ENCODE assay signal across 1 cellular context in the genomic region with DNA sequence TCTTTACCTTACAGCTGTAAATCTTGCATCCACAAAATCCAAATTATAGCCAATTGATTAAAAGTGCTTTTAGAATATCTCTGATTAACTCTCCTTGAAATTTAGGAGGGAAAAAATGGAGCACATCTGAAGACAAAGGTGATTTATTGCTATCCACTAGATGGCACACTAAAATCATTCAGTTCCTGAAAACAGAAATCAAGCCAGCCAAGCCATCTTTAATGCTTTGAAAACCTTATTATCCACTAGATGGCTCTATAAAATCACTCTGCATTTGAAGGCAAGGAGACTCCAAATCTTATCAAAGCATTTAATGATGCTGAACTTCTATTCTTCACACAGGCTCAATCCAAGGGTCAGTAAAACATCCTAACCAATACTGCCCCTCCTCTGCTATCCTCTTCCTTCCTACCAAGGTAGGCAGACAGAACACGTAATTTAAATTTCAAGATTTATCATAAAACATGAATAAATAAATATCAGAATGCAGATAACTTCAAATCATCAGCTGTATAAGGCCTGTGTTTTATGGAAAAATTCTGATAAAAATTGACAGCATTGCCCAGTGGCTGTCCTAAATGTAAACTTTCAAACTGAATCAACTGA.
TF ChIP-seq lines count a peak whose summit lies in the region.

No MANE protein-coding gene starts in this region.

TF ChIP-seq in GM12878, 131 proteins besides CTCF, POLR2A, EP300 and RAD21 (continued from another document and continues in another):
- TF ChIP-seq CBX3 (IDR thresholded peaks at IDR 0.05; ENCODE audit: borderline replicate concordance, low read depth) (no peak), MEF2B (IDR thresholded peaks at IDR 0.05; ENCODE audit: partially characterized antibody, poor library complexity, severe bottlenecking) (no peak), SPI1 (IDR thresholded peaks at IDR 0.05; ENCODE audit: borderline replicate concordance, insufficient read depth, low read depth, low read length) (0 out of 2 replicates have a peak, but pooled peaks have one; percentile 19), NBN (IDR thresholded peaks at IDR 0.05) (no peak), TCF12 (IDR thresholded peaks at IDR 0.05; ENCODE audit: low read depth, low read length) (no peak), ZNF592 (IDR thresholded peaks at IDR 0.05) (peak; percentile 76; the same call in 1 of the 2 replicates), ETV6 (conservative IDR thresholded peaks at IDR 0.05 in 1 of 2, IDR thresholded peaks at IDR 0.05 in 1 of 2; ENCODE audit: borderline replicate concordance in 1 of 2, low read depth in 1 of 2) (no peak), CHD2 (IDR thresholded peaks at IDR 0.05; ENCODE audit: borderline replicate concordance, low read depth, low read length) (no peak), SMAD5 (IDR thresholded peaks at IDR 0.05; ENCODE audit: low read depth) (no peak), FOXM1 (IDR thresholded peaks at IDR 0.05; ENCODE audit: low read depth, low read length) (peak; percentile 70), RCOR1 (conservative IDR thresholded peaks at IDR 0.05; ENCODE audit: low read depth, low read length) (0 out of 2 replicates have a peak, but pooled peaks have one; percentile 35), MYC (IDR thresholded peaks at IDR 0.05; ENCODE audit: insufficient read depth, insufficient read length, insufficient replicate concordance, low read length, severe bottlenecking) (no peak), ASH2L (IDR thresholded peaks at IDR 0.05; ENCODE audit: borderline replicate concordance, low read depth) (no peak), IRF4 (IDR thresholded peaks at IDR 0.05; ENCODE audit: low read depth, low read length) (no peak), KLF5 (IDR thresholded peaks at IDR 0.05; ENCODE audit: partially characterized antibody) (no peak), PRDM15 (CRISPR knock-in tag; IDR thresholded peaks at IDR 0.05) (no peak), SREBF2 (IDR thresholded peaks at IDR 0.05; ENCODE audit: low read length) (no peak), POU2F2 (IDR thresholded peaks at IDR 0.05; ENCODE audit: borderline replicate concordance, low read depth, low read length) (no peak), SIX5 (IDR thresholded peaks at IDR 0.05; ENCODE audit: low read depth, low read length, severe bottlenecking) (no peak), IKZF1 (conservative IDR thresholded peaks at IDR 0.05) (no peak), STAT3 (IDR thresholded peaks at IDR 0.05; ENCODE audit: low read depth, low read length) (no peak), ESRRA (IDR thresholded peaks at IDR 0.05; ENCODE audit: low read length) (no peak), STAT1 (conservative IDR thresholded peaks at IDR 0.05) (no peak), USF2 (IDR thresholded peaks at IDR 0.05; ENCODE audit: borderline replicate concordance, low read depth, low read length) (no peak), ZNF24 (IDR thresholded peaks at IDR 0.05) (0 out of 2 replicates have a peak, but pooled peaks have one; percentile 56), USF1 (IDR thresholded peaks at IDR 0.05; ENCODE audit: borderline replicate concordance, extremely low read length, insufficient read depth, low read depth, low read length) (no peak), ZNF622 (IDR thresholded peaks at IDR 0.05) (no peak), CHD4 (IDR thresholded peaks at IDR 0.05) (no peak), RB1 (IDR thresholded peaks at IDR 0.05; ENCODE audit: borderline replicate concordance) (peak; percentile 47; the same call in 1 of the 2 replicates), RUNX3 (IDR thresholded peaks at IDR 0.05; ENCODE audit: low read length) (peak; percentile 18; the same call in 1 of the 2 replicates), EED (IDR thresholded peaks at IDR 0.05; ENCODE audit: low read depth) (no peak), PAX5 (IDR thresholded peaks at IDR 0.05; ENCODE audit: borderline replicate concordance, low read depth, low read length) (no peak), TARDBP (IDR thresholded peaks at IDR 0.05; ENCODE audit: borderline replicate concordance) (no peak), POLR2AphosphoS2 (IDR thresholded peaks at IDR 0.05; ENCODE audit: low read depth, low read length) (no peak)
- TF ChIP-seq, protein P1, sequence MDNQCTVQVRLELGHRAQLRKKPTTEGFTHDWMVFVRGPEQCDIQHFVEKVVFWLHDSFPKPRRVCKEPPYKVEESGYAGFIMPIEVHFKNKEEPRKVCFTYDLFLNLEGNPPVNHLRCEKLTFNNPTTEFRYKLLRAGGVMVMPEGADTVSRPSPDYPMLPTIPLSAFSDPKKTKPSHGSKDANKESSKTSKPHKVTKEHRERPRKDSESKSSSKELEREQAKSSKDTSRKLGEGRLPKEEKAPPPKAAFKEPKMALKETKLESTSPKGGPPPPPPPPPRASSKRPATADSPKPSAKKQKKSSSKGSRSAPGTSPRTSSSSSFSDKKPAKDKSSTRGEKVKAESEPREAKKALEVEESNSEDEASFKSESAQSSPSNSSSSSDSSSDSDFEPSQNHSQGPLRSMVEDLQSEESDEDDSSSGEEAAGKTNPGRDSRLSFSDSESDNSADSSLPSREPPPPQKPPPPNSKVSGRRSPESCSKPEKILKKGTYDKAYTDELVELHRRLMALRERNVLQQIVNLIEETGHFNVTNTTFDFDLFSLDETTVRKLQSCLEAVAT (IDR thresholded peaks at IDR 0.05): no peak
- TF ChIP-seq, protein P2, sequence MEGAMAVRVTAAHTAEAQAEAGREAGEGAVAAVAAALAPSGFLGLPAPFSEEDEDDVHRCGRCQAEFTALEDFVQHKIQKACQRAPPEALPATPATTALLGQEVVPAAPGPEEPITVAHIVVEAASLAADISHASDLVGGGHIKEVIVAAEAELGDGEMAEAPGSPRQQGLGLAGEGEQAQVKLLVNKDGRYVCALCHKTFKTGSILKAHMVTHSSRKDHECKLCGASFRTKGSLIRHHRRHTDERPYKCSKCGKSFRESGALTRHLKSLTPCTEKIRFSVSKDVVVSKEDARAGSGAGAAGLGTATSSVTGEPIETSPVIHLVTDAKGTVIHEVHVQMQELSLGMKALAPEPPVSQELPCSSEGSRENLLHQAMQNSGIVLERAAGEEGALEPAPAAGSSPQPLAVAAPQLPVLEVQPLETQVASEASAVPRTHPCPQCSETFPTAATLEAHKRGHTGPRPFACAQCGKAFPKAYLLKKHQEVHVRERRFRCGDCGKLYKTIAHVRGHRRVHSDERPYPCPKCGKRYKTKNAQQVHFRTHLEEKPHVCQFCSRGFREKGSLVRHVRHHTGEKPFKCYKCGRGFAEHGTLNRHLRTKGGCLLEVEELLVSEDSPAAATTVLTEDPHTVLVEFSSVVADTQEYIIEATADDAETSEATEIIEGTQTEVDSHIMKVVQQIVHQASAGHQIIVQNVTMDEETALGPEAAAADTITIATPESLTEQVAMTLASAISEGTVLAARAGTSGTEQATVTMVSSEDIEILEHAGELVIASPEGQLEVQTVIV (IDR thresholded peaks at IDR 0.05; ENCODE audit: borderline replicate concordance, partially characterized antibody): no peak
- TF ChIP-seq, protein P3, sequence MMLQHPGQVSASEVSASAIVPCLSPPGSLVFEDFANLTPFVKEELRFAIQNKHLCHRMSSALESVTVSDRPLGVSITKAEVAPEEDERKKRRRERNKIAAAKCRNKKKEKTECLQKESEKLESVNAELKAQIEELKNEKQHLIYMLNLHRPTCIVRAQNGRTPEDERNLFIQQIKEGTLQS (IDR thresholded peaks at IDR 0.05; ENCODE audit: borderline replicate concordance, extremely low read depth, low read depth, low read length): no peak
- TF ChIP-seq, protein P4, sequence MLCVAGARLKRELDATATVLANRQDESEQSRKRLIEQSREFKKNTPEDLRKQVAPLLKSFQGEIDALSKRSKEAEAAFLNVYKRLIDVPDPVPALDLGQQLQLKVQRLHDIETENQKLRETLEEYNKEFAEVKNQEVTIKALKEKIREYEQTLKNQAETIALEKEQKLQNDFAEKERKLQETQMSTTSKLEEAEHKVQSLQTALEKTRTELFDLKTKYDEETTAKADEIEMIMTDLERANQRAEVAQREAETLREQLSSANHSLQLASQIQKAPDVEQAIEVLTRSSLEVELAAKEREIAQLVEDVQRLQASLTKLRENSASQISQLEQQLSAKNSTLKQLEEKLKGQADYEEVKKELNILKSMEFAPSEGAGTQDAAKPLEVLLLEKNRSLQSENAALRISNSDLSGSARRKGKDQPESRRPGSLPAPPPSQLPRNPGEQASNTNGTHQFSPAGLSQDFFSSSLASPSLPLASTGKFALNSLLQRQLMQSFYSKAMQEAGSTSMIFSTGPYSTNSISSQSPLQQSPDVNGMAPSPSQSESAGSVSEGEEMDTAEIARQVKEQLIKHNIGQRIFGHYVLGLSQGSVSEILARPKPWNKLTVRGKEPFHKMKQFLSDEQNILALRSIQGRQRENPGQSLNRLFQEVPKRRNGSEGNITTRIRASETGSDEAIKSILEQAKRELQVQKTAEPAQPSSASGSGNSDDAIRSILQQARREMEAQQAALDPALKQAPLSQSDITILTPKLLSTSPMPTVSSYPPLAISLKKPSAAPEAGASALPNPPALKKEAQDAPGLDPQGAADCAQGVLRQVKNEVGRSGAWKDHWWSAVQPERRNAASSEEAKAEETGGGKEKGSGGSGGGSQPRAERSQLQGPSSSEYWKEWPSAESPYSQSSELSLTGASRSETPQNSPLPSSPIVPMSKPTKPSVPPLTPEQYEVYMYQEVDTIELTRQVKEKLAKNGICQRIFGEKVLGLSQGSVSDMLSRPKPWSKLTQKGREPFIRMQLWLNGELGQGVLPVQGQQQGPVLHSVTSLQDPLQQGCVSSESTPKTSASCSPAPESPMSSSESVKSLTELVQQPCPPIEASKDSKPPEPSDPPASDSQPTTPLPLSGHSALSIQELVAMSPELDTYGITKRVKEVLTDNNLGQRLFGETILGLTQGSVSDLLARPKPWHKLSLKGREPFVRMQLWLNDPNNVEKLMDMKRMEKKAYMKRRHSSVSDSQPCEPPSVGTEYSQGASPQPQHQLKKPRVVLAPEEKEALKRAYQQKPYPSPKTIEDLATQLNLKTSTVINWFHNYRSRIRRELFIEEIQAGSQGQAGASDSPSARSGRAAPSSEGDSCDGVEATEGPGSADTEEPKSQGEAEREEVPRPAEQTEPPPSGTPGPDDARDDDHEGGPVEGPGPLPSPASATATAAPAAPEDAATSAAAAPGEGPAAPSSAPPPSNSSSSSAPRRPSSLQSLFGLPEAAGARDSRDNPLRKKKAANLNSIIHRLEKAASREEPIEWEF (IDR thresholded peaks at IDR 0.05; ENCODE audit: insufficient replicate concordance, low read depth, low read length): no peak
